Comparison of ENCODE assay signal across 19 cellular contexts in genomic region chr5:72661405-72661804, GRCh38.
DNase-seq lines count a peak whose midpoint lies in the region; ATAC-seq, FAIRE-seq and TF ChIP-seq lines count a peak whose summit lies in the region.
"Had no signal": no experiment of that assay in that cellular context is flagged by ENCODE, and none has a peak within 500 bp of the region (broad histone marks: within the 10 kb centered on the region; RNA-seq: fewer than 3 reads in every experiment).

No MANE protein-coding gene starts in this region.

- CTCF ChIA-PET in A549 (lab: Yijun Ruan, JAX) = interaction anchor here (0.8 to 0.9 kb wide), 2 partner anchors 15 to 36 kb away, joined by 3 to 4 read pairs; no protein-coding TSS in a partner anchor

- DNase-seq in A549 (ENCODE audit: low read depth in 1 of 2, low spot score in 1 of 2) (peak in 1 of 2 experiments; percentile 19), HFF-Myc (ENCODE audit: extremely low read depth, low read depth) (peak; percentile 26), astrocyte of the hippocampus (ENCODE audit: low read depth, low spot score) (peak; percentile 41), kidney epithelial cell (ENCODE audit: low read depth) (peak; percentile 51), activated gamma-delta T cell (lab: John Stamatoyannopoulos, UW) (no peak)
- DNase-seq: activated naive CD4-positive, alpha-beta T cell; DMS 273 treated with DMSO at 0.1 percent for 48 hours; effector memory CD4-positive, alpha-beta T cell; foreskin melanocyte; GOT3; NCI-H524 treated with DMSO at 0.1 percent for 48 hours; right lobe of liver; stimulated activated CD4-positive, alpha-beta T cell treated with anti-CD3 and anti-CD28 coated beads, Interleukin-4, amount 100 ng/mL, for 1 hour; tibial artery had no signal

- no peaks in the 10 kb centered on the region for H3K36me3 ChIP-seq in kidney epithelial cell (ENCODE audit: control insufficient read depth, insufficient read depth, low read length)
- H3K36me3 ChIP-seq: cardiac muscle cell, right lobe of liver, tibial artery had no signal

- H3K27ac ChIP-seq in A549 = no peak overlapping the region
- H3K27ac ChIP-seq: cardiac muscle cell, right lobe of liver, tibial artery had no signal

- TF ChIP-seq EP300 in A549 (IDR thresholded peaks at IDR 0.05) = no peak

- no peak for TF ChIP-seq RAD21 in A549 (conservative IDR thresholded peaks at IDR 0.05 in 1 of 2, IDR thresholded peaks at IDR 0.05 in 1 of 2)

- H3K4me2 ChIP-seq in A549 = peak overlapping the region; percentile 29; the same call in 2 of the 3 replicates

- no peak for TF ChIP-seq CTCF in A549 (IDR thresholded peaks at IDR 0.05)
- no peak for TF ChIP-seq CTCF in HFF-Myc (IDR thresholded peaks at IDR 0.05; ENCODE audit: low read depth, low read length, missing control alignments)
- TF ChIP-seq CTCF in kidney epithelial cell (IDR thresholded peaks at IDR 0.05; ENCODE audit: insufficient read depth, low read length, poor library complexity, severe bottlenecking) = no peak

- no peaks in the 10 kb centered on the region for H3K9me3 ChIP-seq in A549
- H3K9me3 ChIP-seq: right lobe of liver, tibial artery had no signal

- no peaks in the 10 kb centered on the region for H3K27me3 ChIP-seq in kidney epithelial cell (ENCODE audit: control insufficient read depth, insufficient read depth, low read length)
- H3K27me3 ChIP-seq: cardiac muscle cell, right lobe of liver, tibial artery had no signal

- no peak overlapping the region for H3K4me3 ChIP-seq in A549
- H3K4me3 ChIP-seq in HFF-Myc (replicated peaks; ENCODE audit: low read depth, low read length) = no peak overlapping the region
- H3K4me3 ChIP-seq in kidney epithelial cell (ENCODE audit: low read depth, low read length) = no peak overlapping the region
- H3K4me3 ChIP-seq: cardiac muscle cell, right lobe of liver, tibial artery had no signal

- POLR2A ChIA-PET in A549 (lab: Yijun Ruan, JAX) = no interaction called here

- ATAC-seq in A549 (peak in 1 of 2 experiments; percentile 32; a peak in 2 of 6 replicates), GM18909 (IDR thresholded peaks at IDR 0.05; ENCODE audit: poor library complexity, unreplicated experiment) (no peak), GM18517 (IDR thresholded peaks at IDR 0.05; ENCODE audit: unreplicated experiment) (no peak), GM19452 (IDR thresholded peaks at IDR 0.05; ENCODE audit: unreplicated experiment) (no peak)
- ATAC-seq: activated CD4-positive, CD25-positive, alpha-beta regulatory T cell treated with anti-CD3 and anti-CD28 coated beads, Interleukin-2, amount 50 U/mL, for 24 hours; right lobe of liver had no signal

- 53% methylated on average over 2 of the region's 2 CpGs for WGBS in A549 (ENCODE audit: missing lambda C conversion rate)

- peaks cover 13% of the 10 kb centered on the region for H3K4me1 ChIP-seq in A549
- H3K4me1 ChIP-seq: right lobe of liver, tibial artery had no signal

- no peak for FAIRE-seq in A549 (lab: Jason Lieb, UNC)

- no peak for TF ChIP-seq POLR2A in A549 (IDR thresholded peaks at IDR 0.05; ENCODE audit: low read length)

TF ChIP-seq in A549, 52 proteins besides CTCF, POLR2A, EP300 and RAD21:
- TF ChIP-seq CEBPB (IDR thresholded peaks at IDR 0.05) (no peak), CHD4 (IDR thresholded peaks at IDR 0.05; ENCODE audit: borderline replicate concordance) (no peak), FOXS1 (CRISPR knock-in tag; IDR thresholded peaks at IDR 0.05) (no peak), KDM5A (IDR thresholded peaks at IDR 0.05) (no peak), TFCP2L1 (CRISPR knock-in tag; IDR thresholded peaks at IDR 0.05) (no peak), MAFK (IDR thresholded peaks at IDR 0.05; ENCODE audit: partially characterized antibody) (no peak), RNF2 (IDR thresholded peaks at IDR 0.05; ENCODE audit: borderline replicate concordance, low read depth) (no peak), ZFP36 (IDR thresholded peaks at IDR 0.05; ENCODE audit: borderline replicate concordance, partially characterized antibody) (no peak), NPAS2 (CRISPR knock-in tag; IDR thresholded peaks at IDR 0.05; ENCODE audit: borderline replicate concordance) (no peak), SREBF2 (IDR thresholded peaks at IDR 0.05) (no peak), E2F6 (IDR thresholded peaks at IDR 0.05; ENCODE audit: borderline replicate concordance, low read depth) (no peak), PHF8 (IDR thresholded peaks at IDR 0.05; ENCODE audit: borderline replicate concordance, low read depth) (no peak), POLR2AphosphoS2 (conservative IDR thresholded peaks at IDR 0.05; ENCODE audit: low read length) (no peak), CBX2 (IDR thresholded peaks at IDR 0.05; ENCODE audit: borderline replicate concordance, low read depth) (no peak), HOXB13 (CRISPR knock-in tag; IDR thresholded peaks at IDR 0.05; ENCODE audit: low read depth) (no peak)
